ENCODE assay signal across 8 cellular contexts in genomic region chr5:149731617-149732400, GRCh38. TPM values are rescaled to one million over a fixed set of nuclear protein-coding genes. Genes with fewer than 3 reads are reported as not detected.
DNase-seq lines count a peak whose midpoint lies in the region; ATAC-seq and TF ChIP-seq lines count a peak whose summit lies in the region.

No MANE protein-coding gene starts in this region.

- H2AFZ ChIP-seq in parathyroid adenoma: peak overlapping the region; percentile 98

- ATAC-seq in CD4-positive, CD25-positive, alpha-beta regulatory T cell (ENCODE audit: low read depth in 2 of 2): peak; percentile 26 to 29
- ATAC-seq in GM19463 (IDR thresholded peaks at IDR 0.05; ENCODE audit: unreplicated experiment) (peak; percentile 45), SK-N-SH treated with all-trans-retinoic acid at 6 μM for 48 hours (peak; percentile 64)

- H3K79me2 ChIP-seq in parathyroid adenoma: peaks cover 8% of the 10 kb centered on the region

- intact Hi-C loops in cardiac septum (cut with DNase I): loop anchor here (1.0 to 5.0 kb wide), 5 partner anchors 45 to 93 kb away; no protein-coding TSS in a partner anchor

- TF ChIP-seq CTCF in parathyroid adenoma (IDR thresholded peaks at IDR 0.05): no peak
- TF ChIP-seq CTCF in tibial nerve (IDR thresholded peaks at IDR 0.05): peak in 1 of 5 experiments; percentile 6

- H3K27ac Mint-ChIP-seq in CD4-positive, CD25-positive, alpha-beta regulatory T cell: peak overlapping the region in 2 of 3 donors; percentile 41 to 67
- peak overlapping the region; percentile 89 for H3K27ac Mint-ChIP-seq in activated naive CD8-positive, alpha-beta T cell treated with anti-CD3 and anti-CD28 coated beads for 36 hours

- no peaks in the 10 kb centered on the region for H3K27me3 ChIP-seq in CD4-positive, CD25-positive, alpha-beta regulatory T cell (ENCODE audit: control insufficient read depth, insufficient read depth, low read length)
- no peaks in the 10 kb centered on the region for H3K27me3 ChIP-seq in parathyroid adenoma (ENCODE audit: control insufficient read depth, insufficient read depth, low read length)
- no peaks in the 10 kb centered on the region for H3K27me3 ChIP-seq in tibial nerve

- H3K4me1 ChIP-seq in CD4-positive, CD25-positive, alpha-beta regulatory T cell (ENCODE audit: control insufficient read depth, insufficient read depth, low read length, poor library complexity, severe bottlenecking): peaks cover 19% of the 10 kb centered on the region
- H3K4me1 ChIP-seq in parathyroid adenoma: peaks cover 9% of the 10 kb centered on the region
- H3K4me1 ChIP-seq in tibial nerve: peaks cover 0 to 30% (median 0%) of the 10 kb centered on the region in 4 donors

- peak overlapping the region; percentile 85 to 95 (median 90) for H3K4me3 Mint-ChIP-seq in CD4-positive, CD25-positive, alpha-beta regulatory T cell
- peak overlapping the region; percentile 86 for H3K4me3 Mint-ChIP-seq in activated naive CD8-positive, alpha-beta T cell treated with anti-CD3 and anti-CD28 coated beads for 36 hours

- no peaks in the 10 kb centered on the region for H3K36me3 Mint-ChIP-seq in CD4-positive, CD25-positive, alpha-beta regulatory T cell
- no peaks in the 10 kb centered on the region for H3K36me3 Mint-ChIP-seq in activated naive CD8-positive, alpha-beta T cell treated with anti-CD3 and anti-CD28 coated beads for 36 hours

- H3K9me3 ChIP-seq in CD4-positive, CD25-positive, alpha-beta regulatory T cell (ENCODE audit: control insufficient read depth in 2 of 2, low read length in 2 of 2): no peaks in the 10 kb centered on the region
- H3K9me3 ChIP-seq in parathyroid adenoma (ENCODE audit: control insufficient read depth, low read length) (no peaks in the 10 kb centered on the region), tibial nerve (no peaks in the 10 kb centered on the region)

- peak in 1 of 2 donors; percentile 15 for TF ChIP-seq POLR2A in tibial nerve (IDR thresholded peaks at IDR 0.05)

- peak overlapping the region; percentile 63 for H3K4me3 ChIP-seq in CD4-positive, CD25-positive, alpha-beta regulatory T cell (ENCODE audit: low read depth, low read length)
- H3K4me3 ChIP-seq in parathyroid adenoma (ENCODE audit: low read depth, low read length) (peak overlapping the region; percentile 80), tibial nerve (peak overlapping the region; percentile 50 to 94 (median 73))

- peaks cover 0 to 4% (median 2%) of the 10 kb centered on the region in 4 donors for H3K4me1 Mint-ChIP-seq in CD4-positive, CD25-positive, alpha-beta regulatory T cell
- H3K4me1 Mint-ChIP-seq in activated naive CD8-positive, alpha-beta T cell treated with anti-CD3 and anti-CD28 coated beads for 36 hours: peaks cover 24% of the 10 kb centered on the region

- H3K27ac ChIP-seq in CD4-positive, CD25-positive, alpha-beta regulatory T cell (ENCODE audit: insufficient read depth, low read length, poor library complexity, severe bottlenecking): peak overlapping the region; percentile 21
- H3K27ac ChIP-seq in parathyroid adenoma (peak overlapping the region; percentile 89), tibial nerve (peak overlapping the region in 3 of 4 donors; percentile 13 to 78 (median 72))

- H3K9me3 Mint-ChIP-seq in CD4-positive, CD25-positive, alpha-beta regulatory T cell: peaks cover 0 to 1% (median 0%) of the 10 kb centered on the region in 7 donors
- no peaks in the 10 kb centered on the region for H3K9me3 Mint-ChIP-seq in activated naive CD8-positive, alpha-beta T cell treated with anti-CD3 and anti-CD28 coated beads for 36 hours

- 4% methylated on average over 40 to 60 of the region's 79 CpGs for WGBS in tibial nerve, 2 donors

- no peaks in the 10 kb centered on the region for H3K36me3 ChIP-seq in CD4-positive, CD25-positive, alpha-beta regulatory T cell (ENCODE audit: control insufficient read depth, insufficient read depth, low read length)
- no peaks in the 10 kb centered on the region for H3K36me3 ChIP-seq in parathyroid adenoma (ENCODE audit: control insufficient read depth, insufficient read depth, low read length)
- no peaks in the 10 kb centered on the region for H3K36me3 ChIP-seq in tibial nerve

- TF ChIP-seq EP300 in tibial nerve (IDR thresholded peaks at IDR 0.05): peak in 1 of 2 donors; percentile 22

- peak; percentile 50 to 83 (median 52) for DNase-seq in CD4-positive, CD25-positive, alpha-beta regulatory T cell
- DNase-seq in HS-5 (ENCODE audit: low read depth) (peak; percentile 53), cardiac septum (ENCODE audit: low spot score) (peak; percentile 92), tibial nerve (ENCODE audit: low spot score in 2 of 2) (peak; percentile 45 to 72)
- DNase-seq in activated naive CD8-positive, alpha-beta T cell treated with anti-CD3 and anti-CD28 coated beads for 36 hours: peak; percentile 66

- peaks cover 4% of the 10 kb centered on the region for H3K27me3 Mint-ChIP-seq in CD4-positive, CD25-positive, alpha-beta regulatory T cell
- H3K27me3 Mint-ChIP-seq in activated naive CD8-positive, alpha-beta T cell treated with anti-CD3 and anti-CD28 coated beads for 36 hours: no peaks in the 10 kb centered on the region

- peak overlapping the region; percentile 96 for H3K4me2 ChIP-seq in parathyroid adenoma (ENCODE audit: low read length)

- peak overlapping the region; percentile 23 for H3K9ac ChIP-seq in parathyroid adenoma

TF ChIP-seq in SK-N-SH treated with all-trans-retinoic acid at 6 μM for 48 hours, 23 proteins besides CTCF, POLR2A, EP300 and RAD21:
- TF ChIP-seq CSRNP3 (CRISPR knock-in tag; IDR thresholded peaks at IDR 0.05) (no peak), POU6F1 (CRISPR knock-in tag; IDR thresholded peaks at IDR 0.05; ENCODE audit: borderline replicate concordance, low read depth) (no peak), SNAI2 (CRISPR knock-in tag; IDR thresholded peaks at IDR 0.05) (no peak), PPARA (CRISPR knock-in tag; IDR thresholded peaks at IDR 0.05; ENCODE audit: borderline replicate concordance) (no peak), ZNF8 (CRISPR knock-in tag; IDR thresholded peaks at IDR 0.05) (no peak)

RNA-seq across cellular contexts. Expression of gene PPARGC1B, which starts 1.7 kb away (rescaled TPM):
- 5.4 TPM for total RNA-seq in CD4-positive, CD25-positive, alpha-beta regulatory T cell
- polyA plus RNA-seq in CD4-positive, CD25-positive, alpha-beta regulatory T cell: under 1 TPM; 0.25 to 0.86 (median 0.56) TPM
- 10 to 100 TPM; 10.6 to 10.9 TPM for total RNA-seq in activated naive CD8-positive, alpha-beta T cell treated with anti-CD3 and anti-CD28 coated beads for 36 hours
- total RNA-seq in cardiac septum: 18.9 TPM
- 1 to 10 TPM; 1.7 to 7.2 (median 3.3) TPM for total RNA-seq in tibial nerve

Comparison
In these comparisons a context has a peak if more than half of its experiments do, and no peak if none do; other contexts are left out.
1. Peak in every context shown above with its lines: DNase-seq, ATAC-seq, H3K4me3 ChIP-seq and H3K27ac ChIP-seq.
2. H3K27ac ChIP-seq: peak in every context shown above with its lines; median percentile 89 in parathyroid adenoma; 72 in tibial nerve; 21 in CD4-positive, CD25-positive, alpha-beta regulatory T cell.